In the genomic region with DNA sequence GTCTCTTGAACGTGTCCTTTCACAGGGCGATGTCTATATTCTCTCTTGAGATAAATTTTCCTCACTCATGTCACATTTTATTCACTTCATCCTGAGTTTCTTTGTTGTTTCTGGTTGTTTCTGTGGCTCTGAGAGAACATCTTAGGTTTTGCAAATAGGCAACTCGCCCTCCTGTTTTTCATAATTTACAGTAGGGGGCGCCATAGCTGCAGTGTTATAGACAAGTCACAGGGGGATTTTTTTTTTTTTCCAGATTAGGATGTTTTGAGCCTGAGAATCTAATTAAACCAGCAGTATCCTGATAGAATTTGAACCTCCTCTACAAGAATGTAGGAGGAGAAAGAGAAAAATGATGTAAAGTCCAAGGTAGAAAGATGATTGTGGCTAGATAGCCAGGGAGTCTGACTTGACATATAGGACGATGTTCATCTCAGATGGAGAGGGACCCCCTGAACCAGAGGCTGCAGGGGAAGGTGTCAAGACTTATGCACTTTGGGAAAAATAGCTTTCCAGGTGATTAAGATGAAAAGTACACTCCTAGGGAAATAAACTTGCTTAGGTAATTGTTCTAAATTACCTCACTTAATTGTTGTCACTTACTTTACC, we compare ENCODE assay signal across 9 cellular contexts.
DNase-seq lines count a peak whose midpoint lies in the region; ATAC-seq and TF ChIP-seq lines count a peak whose summit lies in the region.
"Had no signal": no experiment of that assay in that cellular context is flagged by ENCODE, and none has a peak within 500 bp of the region (broad histone marks: within the 10 kb centered on the region; RNA-seq: fewer than 3 reads in every experiment).

No MANE protein-coding gene starts in this region.

- H3K27me3 ChIP-seq in right lobe of liver (no peaks in the 10 kb centered on the region), uterus (no peaks in the 10 kb centered on the region)
- no peaks in the 10 kb centered on the region for H3K27me3 ChIP-seq in CD4-positive, alpha-beta memory T cell (ENCODE audit: insufficient read depth, low read length)

- in situ Hi-C loops in KBM-7 (cut with MboI; ENCODE audit: low pct_unique_long_range_greater_than_20kb, low sequenced_read_pairs), result no loop called here

- H3K27ac Mint-ChIP-seq in CD4-positive, alpha-beta memory T cell, result no peak overlapping the region
- no peak overlapping the region for H3K27ac Mint-ChIP-seq in activated T-helper 1 cell treated with anti-CD3 and anti-CD28 coated beads, Interleukin-12 subunit alpha, Interleukin-12 subunit beta, Interleukin-2, Interleukin-4 antibody, amounts not matched to agents 30 ng/mL and 10 ng/mL and 1 ng/mL, durations not matched to agents 14 hours and 24 hours and 36 hours

- no peaks in the 10 kb centered on the region for H3K9me3 ChIP-seq in right lobe of liver
- no peaks in the 10 kb centered on the region for H3K9me3 ChIP-seq in CD4-positive, alpha-beta memory T cell (ENCODE audit: control insufficient read depth in 1 of 2, low read length in 2 of 2)
- H3K9me3 ChIP-seq in uterus, result no peaks in the 10 kb centered on the region

- no peak for TF ChIP-seq POLR2A in right lobe of liver (IDR thresholded peaks at IDR 0.05)
- no peak for TF ChIP-seq POLR2A in uterus (IDR thresholded peaks at IDR 0.05)

- peaks cover 0 to 6% (median under 1%) of the 10 kb centered on the region in 4 donors for H3K4me1 Mint-ChIP-seq in CD4-positive, alpha-beta memory T cell
- H3K4me1 Mint-ChIP-seq in activated T-helper 1 cell treated with anti-CD3 and anti-CD28 coated beads, Interleukin-12 subunit alpha, Interleukin-12 subunit beta, Interleukin-2, Interleukin-4 antibody, amounts not matched to agents 30 ng/mL and 10 ng/mL and 1 ng/mL, durations not matched to agents 14 hours and 24 hours and 36 hours (ENCODE audit: low read depth), result no peaks in the 10 kb centered on the region

- no peak overlapping the region for H3K4me3 ChIP-seq in WI38 (ENCODE audit: low read depth, low read length)
- no peak overlapping the region for H3K4me3 ChIP-seq in right lobe of liver
- no peak overlapping the region for H3K4me3 ChIP-seq in CD4-positive, alpha-beta memory T cell (ENCODE audit: low read length in 2 of 2)
- H3K4me3 ChIP-seq in uterus, result no peak overlapping the region

- CTCF ChIA-PET in CD4-positive, alpha-beta memory T cell (lab: Charles Lee; ENCODE audit: partially characterized antibody), result interaction anchor here (1.1 kb wide), 2 partner anchors 8 to 11 kb away, joined by 3 to 6 read pairs; no protein-coding TSS in a partner anchor

- no peaks in the 10 kb centered on the region for H3K36me3 Mint-ChIP-seq in CD4-positive, alpha-beta memory T cell
- no peaks in the 10 kb centered on the region for H3K36me3 Mint-ChIP-seq in activated T-helper 1 cell treated with anti-CD3 and anti-CD28 coated beads, Interleukin-12 subunit alpha, Interleukin-12 subunit beta, Interleukin-2, Interleukin-4 antibody, amounts not matched to agents 30 ng/mL and 10 ng/mL and 1 ng/mL, durations not matched to agents 14 hours and 24 hours and 36 hours (ENCODE audit: low read depth)

- H3K27ac ChIP-seq in right lobe of liver (no peak overlapping the region), uterus (no peak overlapping the region)
- H3K27ac ChIP-seq in CD4-positive, alpha-beta memory T cell (ENCODE audit: low read depth, low read length), result no peak overlapping the region

- TF ChIP-seq CTCF in WI38 (IDR thresholded peaks at IDR 0.05; ENCODE audit: low read depth, low read length) (peak; percentile 34; the same call in 1 of the 2 replicates), right lobe of liver (IDR thresholded peaks at IDR 0.05) (peak in 3 of 4 donors; percentile 34 to 44 (median 35)), uterus (IDR thresholded peaks at IDR 0.05) (no peak)

- H3K4me1 ChIP-seq in right lobe of liver (no peaks in the 10 kb centered on the region), uterus (no peaks in the 10 kb centered on the region)
- H3K4me1 ChIP-seq in CD4-positive, alpha-beta memory T cell (ENCODE audit: insufficient read depth, low read length), result no peaks in the 10 kb centered on the region

- POLR2A ChIA-PET in CD4-positive, alpha-beta memory T cell (lab: Charles Lee; ENCODE audit: partially characterized antibody), result no interaction called here

- intact Hi-C loops in right lobe of liver (cut with DNase I), result no loop called here
- intact Hi-C loops in CD4-positive, alpha-beta memory T cell (cut with micrococcal nuclease), result no loop called here
- intact Hi-C loops in uterus (cut with DNase I; ENCODE audit: low total_unique reads), result no loop called here
- intact Hi-C loops in activated T-helper 1 cell treated with anti-CD3 and anti-CD28 coated beads, Interleukin-12 subunit alpha, Interleukin-12 subunit beta, Interleukin-2, Interleukin-4 antibody, amounts not matched to agents 30 ng/mL and 10 ng/mL and 1 ng/mL, durations not matched to agents 14 hours and 24 hours and 36 hours (cut with micrococcal nuclease), result no loop called here

- H3K4me3 Mint-ChIP-seq in CD4-positive, alpha-beta memory T cell, result no peak overlapping the region
- H3K4me3 Mint-ChIP-seq in activated T-helper 1 cell treated with anti-CD3 and anti-CD28 coated beads, Interleukin-12 subunit alpha, Interleukin-12 subunit beta, Interleukin-2, Interleukin-4 antibody, amounts not matched to agents 30 ng/mL and 10 ng/mL and 1 ng/mL, durations not matched to agents 14 hours and 24 hours and 36 hours, result no peak overlapping the region
- H3K4me3 Mint-ChIP-seq: activated T-cell treated with anti-CD3 and anti-CD28 coated beads, Interleukin-2, amount 50 U/mL, for 4 hours had no signal

- 19% methylated on average over 5 of the region's 5 CpGs for WGBS in right lobe of liver (ENCODE audit: insufficient coverage, low coverage, low lambda C conversion rate, missing lambda C conversion rate)

- ATAC-seq in right lobe of liver (no peak), HG03045 (IDR thresholded peaks at IDR 0.05; ENCODE audit: unreplicated experiment) (no peak)
- ATAC-seq: activated T-cell treated with anti-CD3 and anti-CD28 coated beads, Interleukin-2, amount 50 U/mL, for 4 hours had no signal

- DNase-seq in Daoy (ENCODE audit: low read depth) (peak; percentile 23), KBM-7 (peak; percentile 33), right lobe of liver (no peak), uterus (no peak)
- no peak for DNase-seq in CD4-positive, alpha-beta memory T cell
- DNase-seq in activated T-helper 1 cell treated with anti-CD3 and anti-CD28 coated beads, Interleukin-12 subunit alpha, Interleukin-12 subunit beta, Interleukin-2, Interleukin-4 antibody, amounts not matched to agents 30 ng/mL and 10 ng/mL and 1 ng/mL, durations not matched to agents 14 hours and 24 hours and 36 hours (ENCODE audit: low spot score), result no peak
- DNase-seq: activated T-cell treated with anti-CD3 and anti-CD28 coated beads, Interleukin-2, amount 50 U/mL, for 4 hours had no signal

- H3K27me3 Mint-ChIP-seq in CD4-positive, alpha-beta memory T cell, result peaks cover 1 to 3% of the 10 kb centered on the region in 2 donors
- peaks cover 2% of the 10 kb centered on the region for H3K27me3 Mint-ChIP-seq in activated T-helper 1 cell treated with anti-CD3 and anti-CD28 coated beads, Interleukin-12 subunit alpha, Interleukin-12 subunit beta, Interleukin-2, Interleukin-4 antibody, amounts not matched to agents 30 ng/mL and 10 ng/mL and 1 ng/mL, durations not matched to agents 14 hours and 24 hours and 36 hours (ENCODE audit: insufficient read depth)

- H3K9me3 Mint-ChIP-seq in CD4-positive, alpha-beta memory T cell, result peaks cover 0 to 3% (median 0%) of the 10 kb centered on the region in 8 donors
- no peaks in the 10 kb centered on the region for H3K9me3 Mint-ChIP-seq in activated T-helper 1 cell treated with anti-CD3 and anti-CD28 coated beads, Interleukin-12 subunit alpha, Interleukin-12 subunit beta, Interleukin-2, Interleukin-4 antibody, amounts not matched to agents 30 ng/mL and 10 ng/mL and 1 ng/mL, durations not matched to agents 14 hours and 24 hours and 36 hours
- H3K9me3 Mint-ChIP-seq: activated T-cell treated with anti-CD3 and anti-CD28 coated beads, Interleukin-2, amount 50 U/mL, for 4 hours had no signal

- H3K36me3 ChIP-seq in right lobe of liver, result no peaks in the 10 kb centered on the region
- no peaks in the 10 kb centered on the region for H3K36me3 ChIP-seq in CD4-positive, alpha-beta memory T cell (ENCODE audit: insufficient read depth, low read length)
- H3K36me3 ChIP-seq in uterus, result no peaks in the 10 kb centered on the region

Comparison
In these comparisons a context has a peak if more than half of its experiments do, and no peak if none do; other contexts are left out.
1. DNase-seq: peak in Daoy (single experiment) and KBM-7 (single experiment); none in right lobe of liver (0 of 3), CD4-positive, alpha-beta memory T cell (0 of 5), uterus (0 of 2) and activated T-helper 1 cell treated with anti-CD3 and anti-CD28 coated beads, Interleukin-12 subunit alpha, Interleukin-12 subunit beta, Interleukin-2, Interleukin-4 antibody, amounts not matched to agents 30 ng/mL and 10 ng/mL and 1 ng/mL, durations not matched to agents 14 hours and 24 hours and 36 hours (single experiment).
2. CTCF ChIP-seq: peak in WI38 (single experiment) and right lobe of liver (3 of 4); none in uterus (0 of 4).